In genomic region chr7:28993371-28993770, GRCh38 we compare ENCODE assay signal across 24 cellular contexts. TPM values are rescaled to one million over a fixed set of nuclear protein-coding genes. Genes with fewer than 3 reads are reported as not detected.
"Had no signal": no experiment of that assay in that cellular context is flagged by ENCODE, and none has a peak within 500 bp of the region (broad histone marks: within the 10 kb centered on the region; RNA-seq: fewer than 3 reads in every experiment).

No MANE protein-coding gene starts in this region.

- H3K4me1 Mint-ChIP-seq: IgD-negative memory B cell had no signal

- H3K27ac ChIP-seq: HL-60, KMS-11 had no signal

- ATAC-seq: K562 had no signal

- H3K9me3 Mint-ChIP-seq: IgD-negative memory B cell had no signal

- H3K27ac Mint-ChIP-seq: IgD-negative memory B cell had no signal

- H3K4me3 ChIP-seq: K562 had no signal

- H3K9me3 ChIP-seq: SK-N-SH had no signal

- DNase-seq: MV-4-11, NCI-H1048, NCI-H1105, NCI-H1417, NCI-H1436 treated with DMSO at 0.1 percent for 48 hours, NCI-H1694 treated with DMSO at 0.1 percent for 48 hours, NCI-H1930, NCI-H2081 treated with DMSO at 0.1 percent for 48 hours, NCI-H2171, NCI-H226, NCI-H446, NCI-H510A, NCI-H524 treated with DMSO at 0.1 percent for 48 hours, NCI-H69, NCI-H774, Right ventricle myocardium superior, RPMI8226, SK-N-SH, SW 1271 had no signal

- H3K36me3 Mint-ChIP-seq: IgD-negative memory B cell had no signal

- H3K4me3 Mint-ChIP-seq: IgD-negative memory B cell had no signal

RNA-seq across cellular contexts. Expression of gene TRIL, which starts 35.2 kb away (rescaled TPM):
- total RNA-seq: K562, MCF 10A had no signal
- polyA plus RNA-seq: IgD-negative memory B cell, K562 had no signal
